22 cellular contexts compared by ENCODE assay signal in genomic region chr1:116290085-116290670, GRCh38.
DNase-seq lines count a peak whose midpoint lies in the region; ATAC-seq and TF ChIP-seq lines count a peak whose summit lies in the region.
"Had no signal": no experiment of that assay in that cellular context is flagged by ENCODE, and none has a peak within 500 bp of the region (broad histone marks: within the 10 kb centered on the region; RNA-seq: fewer than 3 reads in every experiment).

No MANE protein-coding gene starts in this region.

- no peaks in the 10 kb centered on the region for H3K36me3 ChIP-seq in MG63
- H3K36me3 ChIP-seq: neural progenitor cell, vagina had no signal

- TF ChIP-seq CTCF in epithelial cell of esophagus (IDR thresholded peaks at IDR 0.05; ENCODE audit: insufficient read depth, low read depth, low read length, missing control alignments) = no peak

- H3K27me3 ChIP-seq in MG63 = no peaks in the 10 kb centered on the region
- H3K27me3 ChIP-seq: neural progenitor cell, vagina had no signal

- ATAC-seq in HG03175 (IDR thresholded peaks at IDR 0.05; ENCODE audit: unreplicated experiment) (no peak), GM21576 (IDR thresholded peaks at IDR 0.05; ENCODE audit: unreplicated experiment) (no peak)
- ATAC-seq: Panc1, sciatic nerve had no signal

- H3K4me3 ChIP-seq in MG63 (no peak overlapping the region), epithelial cell of esophagus (ENCODE audit: low read length) (no peak overlapping the region)
- H3K4me3 ChIP-seq: neural progenitor cell, vagina had no signal

- H3K9me3 ChIP-seq in MG63 = no peaks in the 10 kb centered on the region
- H3K9me3 ChIP-seq: vagina had no signal

- peak; percentile 53 for DNase-seq in EL
- DNase-seq in MG63 = peak; percentile 44
- DNase-seq in epithelial cell of esophagus (ENCODE audit: low read depth) = peak; percentile 94
- peak; percentile 11 for DNase-seq in kidney tubule cell (ENCODE audit: low spot score)
- no peak for DNase-seq in activated T-cell treated with anti-CD3 and anti-CD28 coated beads, Interleukin-2, amount 50 U/mL, for 1 hour
- DNase-seq in NCI-H446 (lab: John Stamatoyannopoulos, UW) = no peak
- DNase-seq: ACHN; activated CD4-positive, alpha-beta T cell treated with anti-CD3 and anti-CD28 coated beads, Interleukin-2, amount 10 ng/mL, durations not matched to agents 24 days and 14 days; activated naive CD4-positive, alpha-beta T cell treated with Interleukin-2 at 50 U/mL for 16 hours; CD4-positive, CD25-positive, alpha-beta regulatory T cell; DMS53; H7; MV-4-11; NCI-H2081 treated with DMSO at 0.1 percent for 48 hours; NCI-H82; stimulated activated CD4-positive, alpha-beta T cell treated with anti-CD3 and anti-CD28 coated beads, Interleukin-2, amount 100 ng/mL, for 24 hours had no signal

Comparison
In these comparisons a context has a peak if more than half of its experiments do, and no peak if none do; other contexts are left out.
1. DNase-seq: peak in EL (single experiment), MG63 (single experiment), epithelial cell of esophagus (single experiment) and kidney tubule cell (single experiment); none in activated T-cell treated with anti-CD3 and anti-CD28 coated beads, Interleukin-2, amount 50 U/mL, for 1 hour (single experiment) and NCI-H446 (0 of 2).